In genomic region chr11:19711911-19712280, GRCh38 we compare ENCODE assay signal across 9 cellular contexts. TPM values are rescaled to one million over a fixed set of nuclear protein-coding genes. Genes with fewer than 3 reads are reported as not detected.
DNase-seq lines count a peak whose midpoint lies in the region; ATAC-seq and TF ChIP-seq lines count a peak whose summit lies in the region.
"Had no signal": no experiment of that assay in that cellular context is flagged by ENCODE, and none has a peak within 500 bp of the region (broad histone marks: within the 10 kb centered on the region; RNA-seq: fewer than 3 reads in every experiment).

No MANE protein-coding gene starts in this region.

- peaks cover 10 to 36% (median 24%) of the 10 kb centered on the region in 4 donors for H3K4me1 ChIP-seq in liver (ENCODE audit: control insufficient read depth in 4 of 4, insufficient read depth in 4 of 4, low read length in 3 of 4)

- ATAC-seq in GM18519 (IDR thresholded peaks at IDR 0.05; ENCODE audit: low FRiP score, unreplicated experiment) = no peak

- H3K36me3 ChIP-seq in liver (ENCODE audit: control insufficient read depth in 4 of 4, insufficient read depth in 3 of 4, low read depth in 1 of 4, low read length in 3 of 4) = no peaks in the 10 kb centered on the region

- H3K27me3 ChIP-seq in liver (ENCODE audit: control insufficient read depth in 4 of 4, insufficient read depth in 4 of 4, low read length in 3 of 4) = no peaks in the 10 kb centered on the region

- TF ChIP-seq RAD21 in liver (IDR thresholded peaks at IDR 0.05) = no peak

- WGBS in liver = 13% methylated on average over 16 of the region's 16 CpGs

- POLR2A ChIA-PET in MCF 10A (lab: Yijun Ruan, JAX) = interaction anchor here (0.6 to 3.2 kb wide), 20 partner anchors 10 to 434 kb away, joined by 3 to 22 read pairs (median 4); no protein-coding TSS in a partner anchor

- DNase-seq in DMS153 treated with DMSO at 0.1 percent for 48 hours (lab: John Stamatoyannopoulos, UW; ENCODE audit: unreplicated experiment) = peak; percentile 68
- DNase-seq in DMS153 (lab: John Stamatoyannopoulos, UW) = no peak
- no peak for DNase-seq in LNCaP clone FGC (ENCODE audit: low read depth)
- DNase-seq in MCF 10A (ENCODE audit: unreplicated experiment) = no peak
- DNase-seq in putamen (ENCODE audit: low spot score) = no peak

- H3K4me3 ChIP-seq in LNCaP clone FGC (ENCODE audit: low read depth, low read length) (peak overlapping the region; percentile 59), liver (ENCODE audit: low read depth in 1 of 3, low read length in 3 of 3) (peak overlapping the region; percentile 35 to 64 (median 59))

- no peaks in the 10 kb centered on the region for H3K27me3 Mint-ChIP-seq in MCF 10A (ENCODE audit: insufficient read depth, unreplicated experiment)
- H3K27me3 Mint-ChIP-seq in stimulated activated naive CD8-positive, alpha-beta T cell treated with anti-CD3 and anti-CD28 coated beads, Interleukin-15, Interleukin-2, amounts not matched to agents 100 ng/mL and 50 ng/mL, for 24 hours = peaks cover 51% of the 10 kb centered on the region

- CTCF ChIA-PET in MCF 10A (lab: Yijun Ruan, JAX) = interaction anchor here (0.6 to 1.3 kb wide), 11 partner anchors 9 to 1399 kb away, joined by 3 to 6 read pairs (median 3); no protein-coding TSS in a partner anchor

- H3K4me1 Mint-ChIP-seq in MCF 10A (ENCODE audit: insufficient read depth, unreplicated experiment) = peaks cover 28% of the 10 kb centered on the region
- H3K4me1 Mint-ChIP-seq in stimulated activated naive CD8-positive, alpha-beta T cell treated with anti-CD3 and anti-CD28 coated beads, Interleukin-15, Interleukin-2, amounts not matched to agents 100 ng/mL and 50 ng/mL, for 24 hours (ENCODE audit: low read depth) = peaks cover 31% of the 10 kb centered on the region

- H3K9ac ChIP-seq in liver (ENCODE audit: low read depth in 1 of 2, low read length in 2 of 2) = peak overlapping the region; percentile 64 to 67

- no peaks in the 10 kb centered on the region for H3K9me3 ChIP-seq in liver (ENCODE audit: control insufficient read depth in 4 of 4, low read length in 3 of 4)

- no TSS peak for BruUV-seq in MCF 10A (replicated peaks; lab: Mats Ljungman, UMichigan)

- intact Hi-C loops in MCF 10A (cut with micrococcal nuclease) = loop anchor here (1.0 to 10.0 kb wide), 4 partner anchors 32 to 148 kb away; no protein-coding TSS in a partner anchor

- no peaks in the 10 kb centered on the region for H3K9me3 Mint-ChIP-seq in MCF 10A (ENCODE audit: unreplicated experiment)
- H3K9me3 Mint-ChIP-seq in stimulated activated naive CD8-positive, alpha-beta T cell treated with anti-CD3 and anti-CD28 coated beads, Interleukin-15, Interleukin-2, amounts not matched to agents 100 ng/mL and 50 ng/mL, for 24 hours = no peaks in the 10 kb centered on the region

- H3K27ac ChIP-seq in liver (ENCODE audit: low read depth in 1 of 2, low read length in 2 of 2) = peak overlapping the region; percentile 88 to 92
- H3K27ac ChIP-seq: 22Rv1 had no signal

- no peaks in the 10 kb centered on the region for H3K36me3 Mint-ChIP-seq in MCF 10A (ENCODE audit: insufficient read depth, unreplicated experiment)
- H3K36me3 Mint-ChIP-seq in stimulated activated naive CD8-positive, alpha-beta T cell treated with anti-CD3 and anti-CD28 coated beads, Interleukin-15, Interleukin-2, amounts not matched to agents 100 ng/mL and 50 ng/mL, for 24 hours (ENCODE audit: low read depth) = no peaks in the 10 kb centered on the region

- no peak for TF ChIP-seq CTCF in LNCaP clone FGC (IDR thresholded peaks at IDR 0.05; ENCODE audit: control insufficient read depth, extremely low read depth, insufficient read depth)
- TF ChIP-seq CTCF in MCF 10A (IDR thresholded peaks at IDR 0.05; ENCODE audit: unreplicated experiment) = no peak
- TF ChIP-seq CTCF in liver (IDR thresholded peaks at IDR 0.05; ENCODE audit: low read depth, low read length, missing input control) = no peak

- peak overlapping the region; percentile 85 for H3K4me3 Mint-ChIP-seq in MCF 10A (ENCODE audit: unreplicated experiment)
- peak overlapping the region; percentile 84 for H3K4me3 Mint-ChIP-seq in stimulated activated naive CD8-positive, alpha-beta T cell treated with anti-CD3 and anti-CD28 coated beads, Interleukin-15, Interleukin-2, amounts not matched to agents 100 ng/mL and 50 ng/mL, for 24 hours

- peak overlapping the region; percentile 94 for H3K27ac Mint-ChIP-seq in MCF 10A (ENCODE audit: low read depth, unreplicated experiment)
- H3K27ac Mint-ChIP-seq in stimulated activated naive CD8-positive, alpha-beta T cell treated with anti-CD3 and anti-CD28 coated beads, Interleukin-15, Interleukin-2, amounts not matched to agents 100 ng/mL and 50 ng/mL, for 24 hours = peak overlapping the region; percentile 70

TF ChIP-seq in liver, 16 proteins besides CTCF, POLR2A, EP300 and RAD21:
- TF ChIP-seq MAX (IDR thresholded peaks at IDR 0.05) (no peak), REST (IDR thresholded peaks at IDR 0.05) (no peak), RXRA (IDR thresholded peaks at IDR 0.05) (no peak), ZBTB33 (IDR thresholded peaks at IDR 0.05) (no peak), SP1 (IDR thresholded peaks at IDR 0.05) (no peak), ATF3 (IDR thresholded peaks at IDR 0.05) (no peak), JUND (IDR thresholded peaks at IDR 0.05) (no peak)

RNA-seq across cellular contexts. Expression of gene NAV2, which starts 0.7 kb away (rescaled TPM):
- total RNA-seq in MCF 10A (2022) = 116 and 139 TPM in 2 replicates
- total RNA-seq in liver = 10 to 100 TPM in 1 of 2 donors, 1 to 10 TPM in 1; 6.3 to 20.5 TPM
- 10 to 100 TPM; 10.1 to 13.1 TPM for polyA plus RNA-seq in liver
